Comparison of ENCODE assay signal across 18 cellular contexts in the genomic region with DNA sequence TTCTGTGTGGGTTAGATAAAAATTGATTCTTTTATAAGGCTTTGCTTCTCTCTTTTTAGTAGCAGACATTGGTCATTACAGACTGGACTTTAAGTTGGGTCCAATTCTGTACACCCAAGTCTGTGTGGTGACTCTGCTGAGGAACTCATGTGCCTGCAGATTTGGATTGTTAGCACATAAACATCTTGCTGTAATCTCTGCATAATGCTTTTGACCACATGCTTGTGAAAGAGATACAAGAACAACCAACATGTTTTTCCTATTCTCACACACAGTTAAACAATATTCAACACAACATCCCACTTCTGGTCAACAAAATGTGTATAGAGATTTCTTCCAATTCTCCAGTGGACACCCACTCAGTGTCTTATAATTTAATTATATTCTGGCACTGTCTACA.
DNase-seq lines count a peak whose midpoint lies in the region; ATAC-seq, FAIRE-seq and TF ChIP-seq lines count a peak whose summit lies in the region.
"Had no signal": no experiment of that assay in that cellular context is flagged by ENCODE, and none has a peak within 500 bp of the region (broad histone marks: within the 10 kb centered on the region; RNA-seq: fewer than 3 reads in every experiment).

No MANE protein-coding gene starts in this region.

- H3K18ac ChIP-seq in mesenchymal stem cell (ENCODE audit: low read depth in 1 of 2, low read length in 2 of 2) = no peak overlapping the region

- H2BK15ac ChIP-seq in mesenchymal stem cell (ENCODE audit: low read depth, poor library complexity, severe bottlenecking) = no peak overlapping the region

- no peak overlapping the region for H3K14ac ChIP-seq in mesenchymal stem cell (ENCODE audit: low read length in 2 of 2)

- no peak overlapping the region for H3K4me3 Mint-ChIP-seq in astrocyte (ENCODE audit: unreplicated experiment)
- no peak overlapping the region for H3K4me3 Mint-ChIP-seq in CD8-positive, alpha-beta T cell
- H3K4me3 Mint-ChIP-seq: CD4-positive, CD25-positive, alpha-beta regulatory T cell had no signal

- H2BK120ac ChIP-seq in mesenchymal stem cell (ENCODE audit: low read depth, low read length) = no peak overlapping the region

- H2AK5ac ChIP-seq in mesenchymal stem cell (ENCODE audit: low read length, severe bottlenecking) = no peak overlapping the region

- POLR2A ChIA-PET in CD8-positive, alpha-beta T cell (lab: Charles Lee) = no interaction called here

- H4K8ac ChIP-seq in mesenchymal stem cell (ENCODE audit: low read length) = no peak overlapping the region

- H3K27me3 ChIP-seq in astrocyte (ENCODE audit: insufficient read depth, low read length) (no peaks in the 10 kb centered on the region), mesenchymal stem cell (ENCODE audit: control insufficient read depth in 1 of 2, insufficient read depth in 1 of 2, low read length in 2 of 2) (no peaks in the 10 kb centered on the region)
- no peaks in the 10 kb centered on the region for H3K27me3 ChIP-seq in CD8-positive, alpha-beta T cell (ENCODE audit: insufficient read depth, low read length)
- H3K27me3 ChIP-seq: BE2C had no signal

- H3K27ac ChIP-seq in astrocyte (ENCODE audit: low read depth, low read length) = no peak overlapping the region
- no peak overlapping the region for H3K27ac ChIP-seq in mesenchymal stem cell (ENCODE audit: low read length, poor library complexity, severe bottlenecking)
- H3K27ac ChIP-seq in CD8-positive, alpha-beta T cell (ENCODE audit: low read depth, low read length) = no peak overlapping the region
- H3K27ac ChIP-seq: KMS-11 had no signal

- H3K9ac ChIP-seq in astrocyte (ENCODE audit: low read length) (no peak overlapping the region), mesenchymal stem cell (ENCODE audit: low read length) (no peak overlapping the region)
- H3K9ac ChIP-seq: KMS-11 had no signal

- no peaks in the 10 kb centered on the region for H3K36me3 ChIP-seq in astrocyte (ENCODE audit: insufficient read depth, low read length)
- H3K36me3 ChIP-seq in mesenchymal stem cell (ENCODE audit: control insufficient read depth in 1 of 2, insufficient read depth in 2 of 2, low read depth in 1 of 2, low read length in 2 of 2) = no peaks in the 10 kb centered on the region
- no peaks in the 10 kb centered on the region for H3K36me3 ChIP-seq in CD8-positive, alpha-beta T cell (ENCODE audit: insufficient read depth, low read length)
- H3K36me3 ChIP-seq: BE2C, HAP-1 had no signal

- H3K4me1 Mint-ChIP-seq in astrocyte (ENCODE audit: low read depth, unreplicated experiment) = no peaks in the 10 kb centered on the region
- no peaks in the 10 kb centered on the region for H3K4me1 Mint-ChIP-seq in CD8-positive, alpha-beta T cell (ENCODE audit: low read depth)
- H3K4me1 Mint-ChIP-seq: CD4-positive, CD25-positive, alpha-beta regulatory T cell had no signal

- H3K27ac Mint-ChIP-seq in astrocyte (ENCODE audit: unreplicated experiment) = no peak overlapping the region
- H3K27ac Mint-ChIP-seq in CD8-positive, alpha-beta T cell = no peak overlapping the region
- H3K27ac Mint-ChIP-seq: CD4-positive, CD25-positive, alpha-beta regulatory T cell had no signal

- no peak overlapping the region for H3K23ac ChIP-seq in mesenchymal stem cell (ENCODE audit: low read length in 2 of 2)

- no peak overlapping the region for H2AFZ ChIP-seq in astrocyte (ENCODE audit: low read depth, low read length)
- H2AFZ ChIP-seq in mesenchymal stem cell (ENCODE audit: low read depth, low read length) = no peak overlapping the region

- no peak for DNase-seq in HTR-8/SVneo (ENCODE audit: insufficient read length, low spot score)
- no peak for DNase-seq in astrocyte (ENCODE audit: low read depth)
- peak; percentile 48 for DNase-seq in fibroblast of peridontal ligament (ENCODE audit: extremely low read depth)
- peak; percentile 42 for DNase-seq in mesenchymal stem cell
- DNase-seq in COLO829 (ENCODE audit: low spot score) = no peak
- DNase-seq in CD8-positive, alpha-beta T cell = no peak
- DNase-seq: BE2C; C1 segment of cervical spinal cord; CD4-positive, CD25-positive, alpha-beta regulatory T cell; DMS153; DMS79; GDM1 had no signal

- no peak overlapping the region for H2BK5ac ChIP-seq in mesenchymal stem cell (ENCODE audit: low read depth, low read length, poor library complexity, severe bottlenecking)

- no peaks in the 10 kb centered on the region for H4K20me1 ChIP-seq in astrocyte (ENCODE audit: insufficient read depth, low read length)

- H3K9me3 Mint-ChIP-seq in astrocyte (ENCODE audit: unreplicated experiment) = no peaks in the 10 kb centered on the region
- no peaks in the 10 kb centered on the region for H3K9me3 Mint-ChIP-seq in CD8-positive, alpha-beta T cell

- FAIRE-seq in HTR-8/SVneo (lab: Jason Lieb, UNC) (peak; percentile 64), astrocyte (lab: Jason Lieb, UNC) (peak; percentile 34)
- FAIRE-seq: GM12892, GM18507 had no signal

- H3K9me3 ChIP-seq in astrocyte (ENCODE audit: insufficient read depth, low read depth, low read length) (no peaks in the 10 kb centered on the region), mesenchymal stem cell (ENCODE audit: control insufficient read depth, low read length) (no peaks in the 10 kb centered on the region)
- no peaks in the 10 kb centered on the region for H3K9me3 ChIP-seq in CD8-positive, alpha-beta T cell (ENCODE audit: low read length)
- H3K9me3 ChIP-seq: BE2C, HAP-1 had no signal

- ATAC-seq in HG03571 (IDR thresholded peaks at IDR 0.05; ENCODE audit: unreplicated experiment) = no peak
- no peak for ATAC-seq in GM18517 (IDR thresholded peaks at IDR 0.05; ENCODE audit: unreplicated experiment)
- ATAC-seq in CD8-positive, alpha-beta T cell = no peak

- H3K4me2 ChIP-seq in astrocyte (ENCODE audit: low read length) (no peak overlapping the region), mesenchymal stem cell (ENCODE audit: low read length, poor library complexity, severe bottlenecking) (no peak overlapping the region)
- H3K4me2 ChIP-seq: KMS-11 had no signal

- H3K27me3 Mint-ChIP-seq in astrocyte (ENCODE audit: low read depth, unreplicated experiment) = no peaks in the 10 kb centered on the region
- H3K27me3 Mint-ChIP-seq in CD8-positive, alpha-beta T cell (ENCODE audit: low read depth) = no peaks in the 10 kb centered on the region
- H3K27me3 Mint-ChIP-seq: CD4-positive, CD25-positive, alpha-beta regulatory T cell had no signal

- no peaks in the 10 kb centered on the region for H3K79me2 ChIP-seq in astrocyte (ENCODE audit: insufficient read depth, low read length)

- no peak overlapping the region for H3K4me3 ChIP-seq in astrocyte (ENCODE audit: insufficient read depth, low read depth, low read length)
- no peak overlapping the region for H3K4me3 ChIP-seq in mesenchymal stem cell (ENCODE audit: insufficient read depth in 1 of 2, low read depth in 1 of 2, low read length in 2 of 2)
- H3K4me3 ChIP-seq in CD8-positive, alpha-beta T cell (ENCODE audit: low read depth, low read length) = no peak overlapping the region
- H3K4me3 ChIP-seq: HAP-1 had no signal

- intact Hi-C loops in CD8-positive, alpha-beta T cell (cut with DNase I, micrococcal nuclease) = no loop called here

- no peak overlapping the region for H4K91ac ChIP-seq in mesenchymal stem cell (ENCODE audit: low read length)

- H3K36me3 Mint-ChIP-seq in astrocyte (ENCODE audit: low read depth, unreplicated experiment) = no peaks in the 10 kb centered on the region
- H3K36me3 Mint-ChIP-seq in CD8-positive, alpha-beta T cell = no peaks in the 10 kb centered on the region
- H3K36me3 Mint-ChIP-seq: CD4-positive, CD25-positive, alpha-beta regulatory T cell had no signal

- no peak overlapping the region for H2BK12ac ChIP-seq in mesenchymal stem cell (ENCODE audit: low read length in 2 of 2)

- TF ChIP-seq CTCF in astrocyte (IDR thresholded peaks at IDR 0.05; ENCODE audit: insufficient read depth, low read depth, low read length) = no peak
- TF ChIP-seq CTCF in CD8-positive, alpha-beta T cell (IDR thresholded peaks at IDR 0.05) = no peak

- no peak overlapping the region for H3K4ac ChIP-seq in mesenchymal stem cell (ENCODE audit: low read depth in 1 of 2, low read length in 2 of 2)

- CTCF ChIA-PET in CD8-positive, alpha-beta T cell (lab: Charles Lee) = no interaction called here

- no peaks in the 10 kb centered on the region for H3K79me1 ChIP-seq in mesenchymal stem cell (replicated peaks; ENCODE audit: low read length, poor library complexity, severe bottlenecking)

- H3K4me1 ChIP-seq in astrocyte (ENCODE audit: insufficient read depth, low read length) (no peaks in the 10 kb centered on the region), mesenchymal stem cell (ENCODE audit: control insufficient read depth, insufficient read depth, low read depth, low read length) (no peaks in the 10 kb centered on the region)
- no peaks in the 10 kb centered on the region for H3K4me1 ChIP-seq in CD8-positive, alpha-beta T cell (ENCODE audit: insufficient read depth, low read length)
- H3K4me1 ChIP-seq: BE2C, HAP-1 had no signal

Comparison
In these comparisons a context has a peak if more than half of its experiments do, and no peak if none do; other contexts are left out.
1. DNase-seq: peak in fibroblast of peridontal ligament (single experiment) and mesenchymal stem cell (single experiment); none in HTR-8/SVneo (single experiment), astrocyte (single experiment), COLO829 (single experiment) and CD8-positive, alpha-beta T cell (0 of 7).